In genomic region chr4:1594871-1595788, GRCh38 we compare ENCODE assay signal across 17 cellular contexts.
DNase-seq lines count a peak whose midpoint lies in the region; ATAC-seq and TF ChIP-seq lines count a peak whose summit lies in the region.
"Had no signal": no experiment of that assay in that cellular context is flagged by ENCODE, and none has a peak within 500 bp of the region (broad histone marks: within the 10 kb centered on the region; RNA-seq: fewer than 3 reads in every experiment).

No MANE protein-coding gene starts in this region.

- peak overlapping the region in 7 of 11 experiments; percentile 13 to 44 (median 34); a peak in 7 of 22 replicates for H3K27ac ChIP-seq in BLaER1 treated with 17β-estradiol and CSF1 and Interleukin-3, amounts not matched to agents 10 nM and 100 nM
- H3K27ac ChIP-seq: SK-N-MC had no signal

- ATAC-seq in left cardiac atrium (no peak), GM21529 (IDR thresholded peaks at IDR 0.05; ENCODE audit: unreplicated experiment) (no peak), HG02763 (IDR thresholded peaks at IDR 0.05; ENCODE audit: unreplicated experiment) (no peak)
- ATAC-seq: Panc1 had no signal

- peaks cover 7% of the 10 kb centered on the region; the same call in 1 of the 2 replicates for H3K9me3 ChIP-seq in BE2C
- peaks cover 22 to 32% (median 29%) of the 10 kb centered on the region in 11 experiments for H3K9me3 ChIP-seq in BLaER1 treated with 17β-estradiol and CSF1 and Interleukin-3, amounts not matched to agents 10 nM and 100 nM (replicated peaks in 1 of 11)

- H3K4me2 ChIP-seq in BLaER1 treated with 17β-estradiol and CSF1 and Interleukin-3, amounts not matched to agents 10 nM and 100 nM, result peak overlapping the region; percentile 11 to 72 (median 62); a peak in 20 of 22 replicates

- 0 out of 22 replicates have a peak overlapping the region, but pooled peaks of 3 of the 11 experiments have one; percentile 19 to 37 (median 29) for H3K9ac ChIP-seq in BLaER1 treated with 17β-estradiol and CSF1 and Interleukin-3, amounts not matched to agents 10 nM and 100 nM

- peak; percentile 15 for DNase-seq in BE2C
- peak; percentile 21 for DNase-seq in left cardiac atrium
- DNase-seq in nephron progenitor cell, result no peak
- DNase-seq in progenitor cell of endocrine pancreas (ENCODE audit: low spot score, unreplicated experiment), result no peak
- DNase-seq: Calu3, DMS79 treated with DMSO at 0.1 percent for 48 hours, NCI-H1105 treated with DMSO at 0.1 percent for 48 hours, NCI-H1694 treated with DMSO at 0.1 percent for 48 hours, NCI-H2107, NCI-H748 treated with DMSO at 0.1 percent for 48 hours had no signal

- no peaks in the 10 kb centered on the region for H4K20me1 ChIP-seq in BLaER1 treated with 17β-estradiol and CSF1 and Interleukin-3, amounts not matched to agents 10 nM and 100 nM

- H3K36me3 Mint-ChIP-seq in nephron progenitor cell (ENCODE audit: low read depth) (peaks cover 5% of the 10 kb centered on the region), progenitor cell of endocrine pancreas (ENCODE audit: insufficient read depth) (no peaks in the 10 kb centered on the region)

- TF ChIP-seq CTCF in BE2C (IDR thresholded peaks at IDR 0.05; ENCODE audit: low read depth, low read length), result no peak
- no peak for TF ChIP-seq CTCF in nephron progenitor cell (IDR thresholded peaks at IDR 0.05)
- TF ChIP-seq CTCF in progenitor cell of endocrine pancreas (IDR thresholded peaks at IDR 0.05; ENCODE audit: unreplicated experiment), result no peak

- H3K27me3 ChIP-seq in BE2C, result peaks cover 32% of the 10 kb centered on the region
- H3K27me3 ChIP-seq in BLaER1 treated with 17β-estradiol and CSF1 and Interleukin-3, amounts not matched to agents 10 nM and 100 nM, result no peaks in the 10 kb centered on the region

- intact Hi-C loops in left cardiac atrium (cut with DNase I), result no loop called here

- no peak overlapping the region for H3K4me3 ChIP-seq in BE2C (ENCODE audit: low read depth, low read length)
- no peak overlapping the region for H3K4me3 ChIP-seq in BLaER1 treated with 17β-estradiol and CSF1 and Interleukin-3, amounts not matched to agents 10 nM and 100 nM
- H3K4me3 ChIP-seq: HAP-1, SK-N-MC had no signal

- H3K9me3 Mint-ChIP-seq in nephron progenitor cell (peaks cover 18% of the 10 kb centered on the region), progenitor cell of endocrine pancreas (ENCODE audit: low read depth) (peaks cover 8% of the 10 kb centered on the region)

- 0 out of 2 replicates have a peak, but pooled peaks cover 3% of the 10 kb centered on the region for H3K4me1 ChIP-seq in BE2C
- H3K4me1 ChIP-seq in BLaER1 treated with 17β-estradiol and CSF1 and Interleukin-3, amounts not matched to agents 10 nM and 100 nM, result peaks cover 28 to 62% (median 52%) of the 10 kb centered on the region in 10 experiments
- H3K4me1 ChIP-seq: HAP-1 had no signal

- H3K4me1 Mint-ChIP-seq in nephron progenitor cell (peaks cover 26% of the 10 kb centered on the region), progenitor cell of endocrine pancreas (ENCODE audit: low read depth) (peaks cover 2% of the 10 kb centered on the region)
- H3K4me1 Mint-ChIP-seq: CD4-positive, alpha-beta memory T cell had no signal

- H3K27ac Mint-ChIP-seq in nephron progenitor cell, result peak overlapping the region; percentile 79
- H3K27ac Mint-ChIP-seq in progenitor cell of endocrine pancreas, result no peak overlapping the region

- H3K4me3 Mint-ChIP-seq in nephron progenitor cell (no peak overlapping the region), progenitor cell of endocrine pancreas (ENCODE audit: low read depth) (no peak overlapping the region)
- H3K4me3 Mint-ChIP-seq: CD4-positive, alpha-beta memory T cell had no signal

- H3K36me3 ChIP-seq in BE2C, result no peaks in the 10 kb centered on the region
- H3K36me3 ChIP-seq in BLaER1 treated with 17β-estradiol and CSF1 and Interleukin-3, amounts not matched to agents 10 nM and 100 nM, result peaks cover 0 to 12% (median 4%) of the 10 kb centered on the region in 11 experiments; a peak in 6 of 22 replicates
- H3K36me3 ChIP-seq: HAP-1 had no signal

- H3K27me3 Mint-ChIP-seq in nephron progenitor cell (ENCODE audit: low read depth, poor library complexity) (peaks cover 3% of the 10 kb centered on the region), progenitor cell of endocrine pancreas (no peaks in the 10 kb centered on the region)

Comparison
In these comparisons a context has a peak if more than half of its experiments do, and no peak if none do; other contexts are left out.
1. DNase-seq: peak in BE2C (single experiment) and left cardiac atrium (single experiment); none in nephron progenitor cell (single experiment) and progenitor cell of endocrine pancreas (single experiment).